ENCODE assay signal across 1 cellular context in genomic region chr18:58194028-58194427, GRCh38.
TF ChIP-seq lines count a peak whose summit lies in the region.

No MANE protein-coding gene starts in this region.

TF ChIP-seq in Ishikawa, 13 proteins besides CTCF, POLR2A, EP300 and RAD21 (continued from another document):
- TF ChIP-seq USF1 (IDR thresholded peaks at IDR 0.05) (no peak), MAX (IDR thresholded peaks at IDR 0.05) (no peak), CREB1 (IDR thresholded peaks at IDR 0.05; ENCODE audit: low read depth) (no peak), NFIC (IDR thresholded peaks at IDR 0.05) (no peak), ZBTB7A (IDR thresholded peaks at IDR 0.05; ENCODE audit: low read depth) (no peak), EGR1 (IDR thresholded peaks at IDR 0.05) (no peak), TCF12 (IDR thresholded peaks at IDR 0.05; ENCODE audit: low read depth) (no peak)
